In the genomic region with DNA sequence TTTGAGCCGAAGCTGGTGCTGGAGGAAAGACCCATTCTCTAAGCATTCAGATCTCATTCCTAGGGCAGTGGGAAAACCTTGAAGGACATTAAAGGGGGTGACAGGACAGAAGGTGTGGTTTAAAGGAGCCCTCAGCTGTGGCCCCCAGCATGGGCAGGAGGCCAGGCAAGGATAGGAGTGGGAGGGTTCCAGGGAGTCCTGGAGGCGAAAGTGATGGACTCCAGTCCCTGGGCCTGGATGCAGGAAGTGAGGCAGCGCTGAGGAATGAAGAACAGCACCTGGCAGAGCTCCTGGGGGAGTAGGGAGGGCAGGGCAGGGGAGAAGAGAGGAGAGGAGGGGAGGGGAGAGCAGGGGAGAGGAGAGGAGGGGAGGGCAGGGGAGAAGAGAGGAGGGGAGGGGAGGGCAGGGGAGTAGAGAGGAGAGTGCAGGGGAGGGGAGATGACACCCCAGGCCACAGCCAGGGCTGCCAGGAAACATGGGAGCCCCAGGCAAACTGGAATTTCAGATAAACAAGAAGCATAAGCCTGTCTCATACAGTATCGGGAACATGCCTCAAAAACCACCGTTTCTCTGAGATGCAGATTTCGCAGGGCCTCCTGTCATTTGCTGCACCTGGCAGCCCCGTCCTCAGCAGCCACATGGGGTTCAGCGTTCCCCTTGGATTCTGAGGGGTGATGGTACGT, we compare ENCODE assay signal across 9 cellular contexts. TPM values are rescaled to one million over a fixed set of nuclear protein-coding genes. Genes with fewer than 3 reads are reported as not detected.
DNase-seq lines count a peak whose midpoint lies in the region; ATAC-seq lines count a peak whose summit lies in the region.
"Had no signal": no experiment of that assay in that cellular context is flagged by ENCODE, and none has a peak within 500 bp of the region (broad histone marks: within the 10 kb centered on the region; RNA-seq: fewer than 3 reads in every experiment).

No MANE protein-coding gene starts in this region.

- H3K9ac ChIP-seq in SK-N-MC (ENCODE audit: insufficient read length): no peak overlapping the region
- no peak overlapping the region for H3K9ac ChIP-seq in rectal smooth muscle tissue (ENCODE audit: low read length)

- H3K4me1 ChIP-seq in rectal smooth muscle tissue (ENCODE audit: control insufficient read depth, insufficient read depth, low read length): peaks cover 58% of the 10 kb centered on the region

- ATAC-seq in Right ventricle myocardium superior (ENCODE audit: poor library complexity) (peak; percentile 37), HG02938 (IDR thresholded peaks at IDR 0.05; ENCODE audit: unreplicated experiment) (no peak)

- no peaks in the 10 kb centered on the region for H3K9me3 ChIP-seq in SK-N-MC (ENCODE audit: low read depth, low read length)

- H3K4me3 Mint-ChIP-seq in activated naive CD4-positive, alpha-beta T cell treated with anti-CD3 and anti-CD28 coated beads, Interleukin-2, amount 10 ng/mL, durations not matched to agents 7 days and 5 days: no peak overlapping the region

- H3K9me3 Mint-ChIP-seq in activated naive CD4-positive, alpha-beta T cell treated with anti-CD3 and anti-CD28 coated beads, Interleukin-2, amount 10 ng/mL, durations not matched to agents 7 days and 5 days: no peaks in the 10 kb centered on the region

- H3K36me3 Mint-ChIP-seq in activated naive CD4-positive, alpha-beta T cell treated with anti-CD3 and anti-CD28 coated beads, Interleukin-2, amount 10 ng/mL, durations not matched to agents 7 days and 5 days: peaks cover 1% of the 10 kb centered on the region

- DNase-seq in GM03348 (ENCODE audit: low spot score) (peak; percentile 63), SK-N-MC (ENCODE audit: low read depth, low spot score) (no peak), Right ventricle myocardium superior (no peak), NK-92 (lab: John Stamatoyannopoulos, UW; ENCODE audit: unreplicated experiment) (no peak), SW480 (ENCODE audit: low spot score) (no peak)
- DNase-seq in activated naive CD4-positive, alpha-beta T cell treated with anti-CD3 and anti-CD28 coated beads, Interleukin-2, amount 10 ng/mL, durations not matched to agents 7 days and 5 days: no peak

- H3K27ac ChIP-seq in SK-N-MC (peak overlapping the region; percentile 34), rectal smooth muscle tissue (ENCODE audit: low read depth, low read length) (peak overlapping the region; percentile 94)
- H3K27ac ChIP-seq: HL-60 had no signal

- H3K36me3 ChIP-seq in SK-N-MC (ENCODE audit: insufficient read depth, low read length) (no peaks in the 10 kb centered on the region), rectal smooth muscle tissue (ENCODE audit: control insufficient read depth, insufficient read depth, low read length) (no peaks in the 10 kb centered on the region)

- no peaks in the 10 kb centered on the region for H3K27me3 ChIP-seq in rectal smooth muscle tissue (ENCODE audit: control insufficient read depth, insufficient read depth, low read length)

- peaks cover 82% of the 10 kb centered on the region for H3K27me3 Mint-ChIP-seq in activated naive CD4-positive, alpha-beta T cell treated with anti-CD3 and anti-CD28 coated beads, Interleukin-2, amount 10 ng/mL, durations not matched to agents 7 days and 5 days

- H3K4me1 Mint-ChIP-seq in activated naive CD4-positive, alpha-beta T cell treated with anti-CD3 and anti-CD28 coated beads, Interleukin-2, amount 10 ng/mL, durations not matched to agents 7 days and 5 days: peaks cover 26% of the 10 kb centered on the region

- CTCF ChIA-PET in activated naive CD4-positive, alpha-beta T cell treated with anti-CD3 and anti-CD28 coated beads, Interleukin-2, amount 10 ng/mL, durations not matched to agents 7 days and 5 days (lab: Charles Lee): no interaction called here

- H3K4me3 ChIP-seq in SK-N-MC: no peak overlapping the region
- H3K4me3 ChIP-seq in rectal smooth muscle tissue (ENCODE audit: low read length): peak overlapping the region; percentile 22

- intact Hi-C loops in Right ventricle myocardium superior (cut with DNase I): no loop called here

- H3K27ac Mint-ChIP-seq in activated naive CD4-positive, alpha-beta T cell treated with anti-CD3 and anti-CD28 coated beads, Interleukin-2, amount 10 ng/mL, durations not matched to agents 7 days and 5 days: no peak overlapping the region

RNA-seq across cellular contexts. Expression of a gene that starts 5.7 kb away (rescaled TPM):
- total RNA-seq in Right ventricle myocardium superior: 138 TPM
